8 cellular contexts compared by ENCODE assay signal in the genomic region with DNA sequence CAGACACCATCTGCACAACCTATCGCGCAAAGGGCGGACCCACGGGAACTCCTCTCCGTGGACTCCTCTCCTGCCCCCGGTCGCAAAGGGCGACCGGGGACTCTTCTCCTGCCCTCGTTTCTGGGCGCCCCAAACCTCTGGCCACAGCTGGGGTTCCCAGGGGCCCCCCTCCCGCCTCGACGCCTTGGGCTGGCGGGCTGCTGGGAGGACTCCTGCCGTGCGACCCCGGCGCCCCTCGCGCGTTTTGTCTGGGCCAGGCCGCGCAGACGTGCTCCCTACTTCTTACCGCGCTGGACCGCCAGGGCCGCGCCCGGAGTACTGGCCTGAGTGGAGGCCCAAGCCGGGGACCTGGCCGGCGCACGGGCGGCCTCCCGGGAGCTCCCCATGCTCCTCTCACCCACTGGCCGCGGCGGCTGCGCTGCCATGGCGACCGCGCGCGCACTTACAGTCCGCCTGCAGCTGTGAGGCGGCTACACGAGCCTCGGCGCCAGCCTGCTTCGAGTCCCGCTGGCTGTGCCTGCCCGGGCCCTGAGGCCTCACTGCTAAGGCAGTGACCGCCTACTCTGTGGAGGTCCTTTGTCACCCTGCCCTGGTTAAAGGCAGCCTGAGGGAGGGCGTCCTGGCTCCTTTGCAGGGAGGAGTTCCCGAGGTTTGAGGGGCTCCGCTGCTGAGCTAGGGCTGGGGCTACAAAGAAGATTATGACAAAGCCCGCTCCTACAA. TPM values are rescaled to one million over a fixed set of nuclear protein-coding genes. Genes with fewer than 3 reads are reported as not detected.
DNase-seq lines count a peak whose midpoint lies in the region; ATAC-seq and TF ChIP-seq lines count a peak whose summit lies in the region.

No MANE protein-coding gene starts in this region.

- POLR2A ChIA-PET in HEK293T (lab: Yijun Ruan, JAX) = interaction anchor here (1.3 to 2.4 kb wide), 3 partner anchors 39 to 43 kb away, joined by 4 to 12 read pairs (median 4); partner anchors contain the start of genes ACTRT3 and MYNN

- peak overlapping the region; percentile 80 for H3K4me3 Mint-ChIP-seq in chondrocyte (ENCODE audit: unreplicated experiment)

- H3K9me3 ChIP-seq in WERI-Rb-1 (ENCODE audit: severe bottlenecking) = peaks cover 3% of the 10 kb centered on the region

- ATAC-seq in left colon = peak; percentile 88

- peaks cover under 1% of the 10 kb centered on the region; the same call in 1 of the 2 replicates for H3K36me3 ChIP-seq in WERI-Rb-1

- intact Hi-C loops in left colon (cut with DNase I, micrococcal nuclease) = no loop called here

- H3K36me3 Mint-ChIP-seq in chondrocyte (ENCODE audit: low read depth) = peaks cover 4% of the 10 kb centered on the region

- CTCF ChIA-PET in HEK293T (lab: Yijun Ruan, JAX) = no interaction called here

- H3K27ac Mint-ChIP-seq in chondrocyte (ENCODE audit: unreplicated experiment) = peak overlapping the region; percentile 80

- H3K27me3 Mint-ChIP-seq in chondrocyte (ENCODE audit: low read depth) = no peaks in the 10 kb centered on the region

- no peak for TF ChIP-seq CTCF in GM12875 (IDR thresholded peaks at IDR 0.05; ENCODE audit: borderline replicate concordance, insufficient read depth, low read depth, low read length)
- TF ChIP-seq CTCF in WERI-Rb-1 (IDR thresholded peaks at IDR 0.05; ENCODE audit: low read depth, low read length) = no peak
- no peak for TF ChIP-seq CTCF in chondrocyte (IDR thresholded peaks at IDR 0.05)

- no peaks in the 10 kb centered on the region for H3K27me3 ChIP-seq in WERI-Rb-1 (ENCODE audit: insufficient read depth, low read depth, severe bottlenecking)

- H3K4me1 Mint-ChIP-seq in chondrocyte (ENCODE audit: low read depth) = peaks cover 22% of the 10 kb centered on the region

- DNase-seq in HEK293T (ENCODE audit: extremely low spot score) = peak; percentile 63
- DNase-seq in NCI-H1092 (lab: John Stamatoyannopoulos, UW) = peak; percentile 63
- DNase-seq in WERI-Rb-1 = peak; percentile 70
- DNase-seq in chondrocyte (ENCODE audit: low spot score) = no peak
- DNase-seq in left colon = peak; percentile 45 to 77
- DNase-seq in stimulated activated CD4-positive, alpha-beta T cell treated with anti-CD3 and anti-CD28 coated beads, Interleukin-15, amount 100 ng/mL, for 24 hours = peak; percentile 65
- DNase-seq in LoVo (ENCODE audit: low spot score) = no peak

- peak overlapping the region; percentile 87 for H3K4me3 ChIP-seq in GM12875 (ENCODE audit: low read depth, low read length)
- H3K4me3 ChIP-seq in WERI-Rb-1 (ENCODE audit: low read depth, low read length) = peak overlapping the region; percentile 96

- peak overlapping the region; percentile 89 for H3K27ac ChIP-seq in WERI-Rb-1

- H3K9me3 Mint-ChIP-seq in chondrocyte (ENCODE audit: low read depth) = peaks cover 13% of the 10 kb centered on the region

TF ChIP-seq in HEK293T, 16 proteins besides CTCF, POLR2A, EP300 and RAD21:
- TF ChIP-seq TARDBP (IDR thresholded peaks at IDR 0.05) = no peak
- no peak for TF ChIP-seq FOXK2 (IDR thresholded peaks at IDR 0.05)
- no peak for TF ChIP-seq ELF4 (IDR thresholded peaks at IDR 0.05)
- no peak for TF ChIP-seq LEF1 (IDR thresholded peaks at IDR 0.05; ENCODE audit: borderline replicate concordance)
- peak; percentile 83 for TF ChIP-seq L3MBTL2 (conservative IDR thresholded peaks at IDR 0.05)

RNA-seq across cellular contexts. Expression of gene LRRIQ4, which starts 0.4 kb away (rescaled TPM):
- not detected in 3 replicates for total RNA-seq in chondrocyte
- total RNA-seq in left colon = under 1 TPM in 1 of 2 donors, not detected in 1; 0.22 TPM

RNA-seq across cellular contexts. Expression of gene LRRC34, which starts 0.4 kb away (rescaled TPM):
- total RNA-seq in chondrocyte (1.5 to 2.2 TPM (median 1.9 TPM) in 3 replicates), left colon (under 1 TPM; 0.24 to 0.39 TPM)

RNA-seq across cellular contexts. Expression of gene MYNN, which starts 39.1 kb away (rescaled TPM):
- total RNA-seq in chondrocyte (12.2 to 16.5 TPM (median 14.3 TPM) in 3 replicates), left colon (10 to 100 TPM; 10.3 to 12.0 TPM)

RNA-seq across cellular contexts. Expression of gene ACTRT3, which starts 42.9 kb away (rescaled TPM):
- total RNA-seq in chondrocyte (3.6 to 5.7 TPM (median 4.6 TPM) in 3 replicates), left colon (1 to 10 TPM; 1.1 to 1.5 TPM)

RNA-seq across cellular contexts. Expression of gene TERC, which starts 47.4 kb away (rescaled TPM):
- total RNA-seq in chondrocyte (0.99 to 1.4 TPM in 2 of 3 replicates, not detected in the other), left colon (1 to 10 TPM in 1 of 2 donors, not detected in 1; 4.8 TPM)

Comparison
In these comparisons a context has a peak if more than half of its experiments do, and no peak if none do; other contexts are left out.
1. DNase-seq: peak in HEK293T (single experiment), NCI-H1092 (single experiment), WERI-Rb-1 (single experiment), left colon (2 of 2) and stimulated activated CD4-positive, alpha-beta T cell treated with anti-CD3 and anti-CD28 coated beads, Interleukin-15, amount 100 ng/mL, for 24 hours (single experiment); none in chondrocyte (single experiment) and LoVo (single experiment).